Comparison of ENCODE assay signal across 9 cellular contexts in the genomic region with DNA sequence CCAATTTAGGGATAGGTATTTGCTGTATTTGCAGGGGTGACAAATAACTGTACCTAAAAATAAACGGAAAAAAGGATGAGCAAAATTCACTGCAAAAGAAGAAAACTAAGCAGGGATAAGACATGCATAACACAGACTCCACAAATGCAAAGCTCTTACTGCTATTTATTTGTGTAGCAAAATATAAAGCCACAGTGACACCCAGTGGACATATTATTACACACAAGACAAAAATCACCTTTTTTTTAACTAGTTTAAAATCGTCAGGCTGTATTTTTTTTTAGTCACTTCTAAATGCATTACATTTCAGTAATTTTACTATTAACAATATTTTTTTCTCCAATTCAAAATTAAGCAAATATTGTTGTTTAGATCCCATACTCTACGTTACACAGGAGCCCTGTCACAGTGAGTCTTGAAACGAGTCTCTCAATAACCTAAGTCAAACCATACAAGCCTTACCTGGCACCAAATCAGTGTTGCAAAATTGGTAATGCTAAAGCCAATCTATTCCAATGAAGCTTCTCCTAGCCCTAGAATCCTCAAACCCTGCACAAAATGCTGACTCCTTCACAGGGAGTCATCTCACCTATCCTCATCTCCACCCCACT. TPM values are rescaled to one million over a fixed set of nuclear protein-coding genes. Genes with fewer than 3 reads are reported as not detected.
DNase-seq lines count a peak whose midpoint lies in the region; ATAC-seq and TF ChIP-seq lines count a peak whose summit lies in the region.
"Had no signal": no experiment of that assay in that cellular context is flagged by ENCODE, and none has a peak within 500 bp of the region (broad histone marks: within the 10 kb centered on the region; RNA-seq: fewer than 3 reads in every experiment).

No MANE protein-coding gene starts in this region.

- no peak overlapping the region for H3K27ac ChIP-seq in coronary artery

- CTCF ChIA-PET in activated naive CD4-positive, alpha-beta T cell treated with anti-CD3 and anti-CD28 coated beads, Interleukin-2, amount 10 ng/mL, durations not matched to agents 7 days and 5 days (lab: Charles Lee), result interaction anchor here (0.6 to 2.5 kb wide), 12 partner anchors 8 to 443 kb away, joined by 3 to 23 read pairs (median 3); a partner anchor contains a TSS

- H3K4me3 ChIP-seq in coronary artery, result no peak overlapping the region

- no peaks in the 10 kb centered on the region for H3K27me3 Mint-ChIP-seq in activated naive CD4-positive, alpha-beta T cell treated with anti-CD3 and anti-CD28 coated beads, Interleukin-2, amount 10 ng/mL, durations not matched to agents 7 days and 5 days
- no peaks in the 10 kb centered on the region for H3K27me3 Mint-ChIP-seq in mesothelial cell of epicardium (ENCODE audit: low read depth)
- H3K27me3 Mint-ChIP-seq: activated naive CD8-positive, alpha-beta T cell had no signal

- no peaks in the 10 kb centered on the region for H3K9me3 Mint-ChIP-seq in activated naive CD4-positive, alpha-beta T cell treated with anti-CD3 and anti-CD28 coated beads, Interleukin-2, amount 10 ng/mL, durations not matched to agents 7 days and 5 days
- no peaks in the 10 kb centered on the region for H3K9me3 Mint-ChIP-seq in mesothelial cell of epicardium

- ATAC-seq in HG02943 (IDR thresholded peaks at IDR 0.05; ENCODE audit: low read depth, unreplicated experiment), result peak; percentile 68

- peak; percentile 39 for TF ChIP-seq CTCF in coronary artery (IDR thresholded peaks at IDR 0.05)
- TF ChIP-seq CTCF in mesothelial cell of epicardium (IDR thresholded peaks at IDR 0.05; ENCODE audit: unreplicated experiment), result peak; percentile 71

- no peak for DNase-seq in activated naive CD4-positive, alpha-beta T cell treated with anti-CD3 and anti-CD28 coated beads, Interleukin-2, amount 10 ng/mL, durations not matched to agents 7 days and 5 days
- DNase-seq in activated naive CD4-positive, alpha-beta T cell treated with anti-CD3 and anti-CD28 coated beads, Interleukin-2, amount 50 U/mL, for 16 hours, result no peak
- peak; percentile 77 for DNase-seq in NCI-H82 (lab: John Stamatoyannopoulos, UW)
- DNase-seq in coronary artery (ENCODE audit: low spot score), result no peak
- no peak for DNase-seq in mesothelial cell of epicardium (ENCODE audit: low spot score in 2 of 2, unreplicated experiment in 2 of 2)
- DNase-seq in NCI-H2107 treated with DMSO at 0.1 percent for 48 hours (lab: John Stamatoyannopoulos, UW; ENCODE audit: unreplicated experiment), result no peak
- DNase-seq in activated CD4-positive, alpha-beta T cell treated with anti-CD3 and anti-CD28 coated beads, Interleukin-2, amount 50 U/mL, for 4 hours, result no peak

- peak overlapping the region; percentile 58 for H3K27ac Mint-ChIP-seq in activated naive CD4-positive, alpha-beta T cell treated with anti-CD3 and anti-CD28 coated beads, Interleukin-2, amount 10 ng/mL, durations not matched to agents 7 days and 5 days
- no peak overlapping the region for H3K27ac Mint-ChIP-seq in mesothelial cell of epicardium
- H3K27ac Mint-ChIP-seq: activated naive CD8-positive, alpha-beta T cell had no signal

- H3K4me1 Mint-ChIP-seq in activated naive CD4-positive, alpha-beta T cell treated with anti-CD3 and anti-CD28 coated beads, Interleukin-2, amount 10 ng/mL, durations not matched to agents 7 days and 5 days, result peaks cover 2% of the 10 kb centered on the region
- no peaks in the 10 kb centered on the region for H3K4me1 Mint-ChIP-seq in mesothelial cell of epicardium

- no peak overlapping the region for H3K4me3 Mint-ChIP-seq in activated naive CD4-positive, alpha-beta T cell treated with anti-CD3 and anti-CD28 coated beads, Interleukin-2, amount 10 ng/mL, durations not matched to agents 7 days and 5 days
- no peak overlapping the region for H3K4me3 Mint-ChIP-seq in mesothelial cell of epicardium
- H3K4me3 Mint-ChIP-seq: activated naive CD8-positive, alpha-beta T cell had no signal

- H3K36me3 Mint-ChIP-seq in activated naive CD4-positive, alpha-beta T cell treated with anti-CD3 and anti-CD28 coated beads, Interleukin-2, amount 10 ng/mL, durations not matched to agents 7 days and 5 days, result peaks cover 32% of the 10 kb centered on the region
- H3K36me3 Mint-ChIP-seq in mesothelial cell of epicardium, result peaks cover 8% of the 10 kb centered on the region

RNA-seq across cellular contexts. Expression of a gene that starts 23.7 kb away (rescaled TPM):
- total RNA-seq in mesothelial cell of epicardium, result 9.6 to 14.4 TPM (median 10.7 TPM) in 3 replicates

RNA-seq across cellular contexts. Expression of a gene that starts 23.8 kb away (rescaled TPM):
- total RNA-seq in mesothelial cell of epicardium, result 13.4 to 16.1 TPM (median 15.0 TPM) in 3 replicates
